ENCODE assay signal across 10 cellular contexts in the genomic region with DNA sequence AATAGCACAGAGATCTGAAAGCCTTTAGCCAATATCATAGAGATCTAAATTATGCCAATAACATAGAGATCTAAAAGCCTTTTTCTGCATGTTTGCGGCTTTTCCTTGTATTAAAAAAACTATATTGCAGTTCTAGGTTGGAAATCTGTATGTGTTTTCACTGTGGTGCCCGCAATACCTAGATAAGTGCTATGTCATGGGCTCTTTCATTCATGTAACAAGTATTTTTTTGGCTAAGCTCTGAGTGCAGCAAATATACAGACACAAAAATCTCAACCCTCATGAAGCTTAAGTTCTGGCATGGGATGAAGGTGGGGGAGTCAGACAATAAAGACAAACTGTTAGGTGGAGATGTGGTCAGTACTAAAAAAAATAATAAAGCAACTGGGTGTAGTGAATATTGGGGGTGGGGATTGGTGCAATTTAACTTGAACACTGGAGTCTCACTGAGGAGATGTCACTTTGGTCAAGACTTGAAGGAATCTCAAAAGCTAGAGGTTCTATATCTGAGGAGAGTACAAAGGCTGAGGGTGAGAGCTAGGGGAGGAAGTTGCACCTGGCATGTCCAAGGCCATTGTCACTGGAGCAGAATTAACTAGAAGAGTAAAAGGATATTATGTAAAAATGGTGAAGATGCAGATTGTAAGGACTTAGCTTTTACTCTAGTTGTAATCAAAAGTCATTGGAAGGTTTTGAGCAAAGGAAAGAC. TPM values are rescaled to one million over a fixed set of nuclear protein-coding genes. Genes with fewer than 3 reads are reported as not detected.
A peak's percentile ranks its signal among the peaks of the same experiment; 100 is the strongest.
DNase-seq lines count a peak whose midpoint lies in the region; ATAC-seq and TF ChIP-seq lines count a peak whose summit lies in the region.
"Had no signal": no experiment of that assay in that cellular context is flagged by ENCODE, and none has a peak within 500 bp of the region (broad histone marks: within the 10 kb centered on the region; RNA-seq: fewer than 3 reads in every experiment).

No MANE protein-coding gene starts in this region.

- no peaks in the 10 kb centered on the region for H3K36me3 Mint-ChIP-seq in CD8-positive, alpha-beta memory T cell
- H3K36me3 Mint-ChIP-seq in naive thymus-derived CD4-positive, alpha-beta T cell: peaks cover 0 to 13% (median 0%) of the 10 kb centered on the region in 5 donors

- peaks cover 0 to 5% (median 3%) of the 10 kb centered on the region in 3 donors for H3K4me1 Mint-ChIP-seq in CD8-positive, alpha-beta memory T cell
- H3K4me1 Mint-ChIP-seq in naive thymus-derived CD4-positive, alpha-beta T cell: peaks cover 0 to 19% (median 0%) of the 10 kb centered on the region in 7 donors

- no peak for ATAC-seq in naive thymus-derived CD4-positive, alpha-beta T cell
- no peak for ATAC-seq in HG03135 (IDR thresholded peaks at IDR 0.05; ENCODE audit: unreplicated experiment)
- no peak for ATAC-seq in GM19023 (IDR thresholded peaks at IDR 0.05; ENCODE audit: unreplicated experiment)

- H3K27ac Mint-ChIP-seq in CD8-positive, alpha-beta memory T cell: no peak overlapping the region
- H3K27ac Mint-ChIP-seq in naive thymus-derived CD4-positive, alpha-beta T cell: no peak overlapping the region
- H3K27ac Mint-ChIP-seq: brain had no signal

- H3K4me2 ChIP-seq in Karpas-422 (ENCODE audit: low read depth, low read length, poor library complexity, severe bottlenecking): peak overlapping the region; percentile 81

- H3K27me3 ChIP-seq in CD8-positive, alpha-beta memory T cell (ENCODE audit: insufficient read depth, low read length, poor library complexity, severe bottlenecking): no peaks in the 10 kb centered on the region
- H3K27me3 ChIP-seq in Karpas-422 (ENCODE audit: low read length) (no peaks in the 10 kb centered on the region), colonic mucosa (no peaks in the 10 kb centered on the region)
- no peaks in the 10 kb centered on the region for H3K27me3 ChIP-seq in naive thymus-derived CD4-positive, alpha-beta T cell (ENCODE audit: control insufficient read depth in 2 of 2, insufficient read depth in 2 of 2, low read length in 2 of 2)

- H3K9me2 ChIP-seq in Karpas-422 (replicated peaks; ENCODE audit: insufficient read depth, low read length): no peaks in the 10 kb centered on the region; the same call in 1 of the 2 replicates

- intact Hi-C loops in colonic mucosa (cut with DNase I): no loop called here
- intact Hi-C loops in naive thymus-derived CD4-positive, alpha-beta T cell (cut with micrococcal nuclease): loop anchor here (2.0 to 5.0 kb wide), 6 partner anchors 21 to 407 kb away; a partner anchor contains a TSS

- H2AFZ ChIP-seq in Karpas-422 (ENCODE audit: low read length): no peak overlapping the region

- no peaks in the 10 kb centered on the region for H3K9me3 ChIP-seq in CD8-positive, alpha-beta memory T cell (ENCODE audit: low read length)
- H3K9me3 ChIP-seq in Karpas-422 (ENCODE audit: low read length) (no peaks in the 10 kb centered on the region), colonic mucosa (no peaks in the 10 kb centered on the region)
- no peaks in the 10 kb centered on the region for H3K9me3 ChIP-seq in naive thymus-derived CD4-positive, alpha-beta T cell (ENCODE audit: control insufficient read depth in 2 of 3, low read length in 3 of 3)

- CTCF ChIA-PET in CD8-positive, alpha-beta memory T cell (lab: Charles Lee): interaction anchor here (1.5 to 3.3 kb wide), 2 partner anchors 9 to 56 kb away, joined by 3 to 17 read pairs; no protein-coding TSS in a partner anchor
- CTCF ChIA-PET in naive thymus-derived CD4-positive, alpha-beta T cell (lab: Charles Lee): interaction anchor here (0.6 to 1.4 kb wide), 4 partner anchors 55 to 149 kb away, joined by 3 to 4 read pairs (median 3); no protein-coding TSS in a partner anchor

- no peaks in the 10 kb centered on the region for H3K36me3 ChIP-seq in CD8-positive, alpha-beta memory T cell (ENCODE audit: insufficient read depth, low read length)
- H3K36me3 ChIP-seq in Karpas-422 (ENCODE audit: insufficient read depth, low read length) (peaks cover 34% of the 10 kb centered on the region), colonic mucosa (no peaks in the 10 kb centered on the region)
- H3K36me3 ChIP-seq in naive thymus-derived CD4-positive, alpha-beta T cell (ENCODE audit: control insufficient read depth in 2 of 3, insufficient read depth in 3 of 3, low read length in 3 of 3): no peaks in the 10 kb centered on the region

- no peak overlapping the region for H3K4me3 Mint-ChIP-seq in CD8-positive, alpha-beta memory T cell
- H3K4me3 Mint-ChIP-seq in naive thymus-derived CD4-positive, alpha-beta T cell: no peak overlapping the region
- H3K4me3 Mint-ChIP-seq: brain had no signal

- H3K27ac ChIP-seq in CD8-positive, alpha-beta memory T cell (ENCODE audit: low read depth, low read length): peak overlapping the region; percentile 68
- peak overlapping the region; percentile 74 for H3K27ac ChIP-seq in Karpas-422 (ENCODE audit: low read length)
- H3K27ac ChIP-seq in colonic mucosa: no peak overlapping the region
- no peak overlapping the region for H3K27ac ChIP-seq in naive thymus-derived CD4-positive, alpha-beta T cell (ENCODE audit: low read depth, low read length)

- no peaks in the 10 kb centered on the region for H3K27me3 Mint-ChIP-seq in CD8-positive, alpha-beta memory T cell
- H3K27me3 Mint-ChIP-seq in naive thymus-derived CD4-positive, alpha-beta T cell: no peaks in the 10 kb centered on the region

- POLR2A ChIA-PET in CD8-positive, alpha-beta memory T cell (lab: Charles Lee): interaction anchor here (0.5 kb wide), 1 partner anchor 49 kb away, joined by 3 read pairs; no protein-coding TSS in a partner anchor
- POLR2A ChIA-PET in naive thymus-derived CD4-positive, alpha-beta T cell (lab: Charles Lee): no interaction called here

- H3K4me1 ChIP-seq in CD8-positive, alpha-beta memory T cell (ENCODE audit: insufficient read depth, low read length): peaks cover 13% of the 10 kb centered on the region
- H3K4me1 ChIP-seq in Karpas-422 (ENCODE audit: low read length): peaks cover 36% of the 10 kb centered on the region
- peaks cover 4% of the 10 kb centered on the region for H3K4me1 ChIP-seq in colonic mucosa
- H3K4me1 ChIP-seq in naive thymus-derived CD4-positive, alpha-beta T cell (ENCODE audit: control insufficient read depth in 2 of 2, insufficient read depth in 2 of 2, low read length in 2 of 2): peaks cover 0 to 7% of the 10 kb centered on the region in 2 donors

- no peak for TF ChIP-seq CTCF in colonic mucosa (IDR thresholded peaks at IDR 0.05)

- peaks cover 60% of the 10 kb centered on the region for H3K79me2 ChIP-seq in Karpas-422 (ENCODE audit: low read length)

- H3K9me3 Mint-ChIP-seq in CD8-positive, alpha-beta memory T cell: no peaks in the 10 kb centered on the region
- no peaks in the 10 kb centered on the region for H3K9me3 Mint-ChIP-seq in naive thymus-derived CD4-positive, alpha-beta T cell
- H3K9me3 Mint-ChIP-seq: brain had no signal

- H3K9ac ChIP-seq in Karpas-422 (ENCODE audit: low read length) (peak overlapping the region; percentile 90), colonic mucosa (ENCODE audit: low read depth in 2 of 2, low read length in 2 of 2) (no peak overlapping the region)

- DNase-seq in CD8-positive, alpha-beta memory T cell: no peak
- DNase-seq in Karpas-422 (peak; percentile 68), colonic mucosa (no peak), DMS 273 (lab: John Stamatoyannopoulos, UW; ENCODE audit: unreplicated experiment) (no peak)
- DNase-seq in naive thymus-derived CD4-positive, alpha-beta T cell: no peak
- DNase-seq in activated CD4-positive, alpha-beta T cell treated with anti-CD3 and anti-CD28 coated beads for 48 hours: no peak
- DNase-seq: left cardiac atrium had no signal

- H4K20me1 ChIP-seq in Karpas-422 (ENCODE audit: insufficient read depth, low read depth, low read length): no peaks in the 10 kb centered on the region

- peak overlapping the region; percentile 65 for H3K4me3 ChIP-seq in CD8-positive, alpha-beta memory T cell (ENCODE audit: low read length)
- H3K4me3 ChIP-seq in Karpas-422 (ENCODE audit: low read length): peak overlapping the region; percentile 91
- peak overlapping the region; percentile 55 for H3K4me3 ChIP-seq in colonic mucosa
- H3K4me3 ChIP-seq in naive thymus-derived CD4-positive, alpha-beta T cell (ENCODE audit: low read length): peak overlapping the region; percentile 80

RNA-seq across cellular contexts. Expression of a gene that starts 1.0 kb away (rescaled TPM):
- total RNA-seq in CD8-positive, alpha-beta memory T cell: 10 to 100 TPM; 44.4 to 50.3 TPM
- polyA plus RNA-seq in CD8-positive, alpha-beta memory T cell: 0.26 TPM
- total RNA-seq in Karpas-422 (2014; rRNA removed; shearing (Covaris generic); ENCODE audit: low replicate concordance): 58.2 and 60.1 TPM in 2 replicates
- 10 to 100 TPM; 10.2 to 48.3 TPM for total RNA-seq in colonic mucosa
- 10 to 100 TPM in 1 of 5 experiments, 1 to 10 TPM in 2, under 1 TPM in 2; 0.41 to 55.7 (median 1.2) TPM for total RNA-seq in naive thymus-derived CD4-positive, alpha-beta T cell
- polyA plus RNA-seq in naive thymus-derived CD4-positive, alpha-beta T cell: not detected

RNA-seq across cellular contexts. Expression of a gene that starts 53.2 kb away (rescaled TPM):
- total RNA-seq in CD8-positive, alpha-beta memory T cell: 10 to 100 TPM; 15.3 to 16.8 TPM
- polyA plus RNA-seq in CD8-positive, alpha-beta memory T cell: 2.3 TPM
- total RNA-seq in Karpas-422 (2014; rRNA removed; shearing (Covaris generic); ENCODE audit: low replicate concordance): 3.0 and 5.4 TPM in 2 replicates
- total RNA-seq in colonic mucosa: 10 to 100 TPM in 1 of 2 donors, 1 to 10 TPM in 1; 5.0 to 11.6 TPM
- 10 to 100 TPM in 4 of 5 experiments, 1 to 10 TPM in 1; 7.7 to 31.1 (median 19.6) TPM for total RNA-seq in naive thymus-derived CD4-positive, alpha-beta T cell
- 1 to 10 TPM; 1.5 to 2.9 TPM for polyA plus RNA-seq in naive thymus-derived CD4-positive, alpha-beta T cell

Comparison
In these comparisons a context has a peak if more than half of its experiments do, and no peak if none do; other contexts are left out.
1. H3K27ac ChIP-seq: peak in CD8-positive, alpha-beta memory T cell (single experiment) and Karpas-422 (single experiment); none in colonic mucosa (single experiment) and naive thymus-derived CD4-positive, alpha-beta T cell (single experiment).
2. Peak in every context shown above with its lines, with median percentiles within 50 percentile points of each other: H3K4me3 ChIP-seq.